ENCODE assay signal across 13 cellular contexts in genomic region chr14:82755923-82756322, GRCh38.
A peak's percentile ranks its signal among the peaks of the same experiment; 100 is the strongest.
DNase-seq lines count a peak whose midpoint lies in the region; ATAC-seq lines count a peak whose summit lies in the region.
"Had no signal": no experiment of that assay in that cellular context is flagged by ENCODE, and none has a peak within 500 bp of the region (broad histone marks: within the 10 kb centered on the region; RNA-seq: fewer than 3 reads in every experiment).

No MANE protein-coding gene starts in this region.

- intact Hi-C loops in sciatic nerve (cut with DNase I) = no loop called here

- DNase-seq in Ammon's horn (ENCODE audit: low spot score) = peak; percentile 36
- peak; percentile 48 for DNase-seq in NCI-H69 (lab: John Stamatoyannopoulos, UW)
- peak; percentile 51 for DNase-seq in inferior parietal cortex (ENCODE audit: extremely low spot score)
- peak; percentile 60 for DNase-seq in sciatic nerve (ENCODE audit: low spot score)
- DNase-seq in activated T-cell treated with anti-CD3 and anti-CD28 coated beads, Interleukin-2, amount 50 U/mL, for 4 hours = no peak
- no peak for DNase-seq in mesenteric fat pad (ENCODE audit: low spot score)
- no peak for DNase-seq in left lobe of liver (ENCODE audit: low spot score)
- DNase-seq: BE2C; CD8-positive, alpha-beta T cell; COR-L47; DMS153; DMS79 treated with DMSO at 0.1 percent for 48 hours; EL had no signal

- H3K4me1 Mint-ChIP-seq in activated T-cell treated with anti-CD3 and anti-CD28 coated beads, Interleukin-2, amount 50 U/mL, for 4 hours (ENCODE audit: low read depth) = no peaks in the 10 kb centered on the region

- no peaks in the 10 kb centered on the region for H3K9me3 Mint-ChIP-seq in activated T-cell treated with anti-CD3 and anti-CD28 coated beads, Interleukin-2, amount 50 U/mL, for 4 hours

- no peaks in the 10 kb centered on the region for H3K36me3 Mint-ChIP-seq in activated T-cell treated with anti-CD3 and anti-CD28 coated beads, Interleukin-2, amount 50 U/mL, for 4 hours (ENCODE audit: insufficient read depth)
- H3K36me3 Mint-ChIP-seq: CD8-positive, alpha-beta T cell had no signal

- H3K27me3 Mint-ChIP-seq in activated T-cell treated with anti-CD3 and anti-CD28 coated beads, Interleukin-2, amount 50 U/mL, for 4 hours (ENCODE audit: low read depth) = no peaks in the 10 kb centered on the region

- peak; percentile 64 for ATAC-seq in sciatic nerve
- no peak for ATAC-seq in activated T-cell treated with anti-CD3 and anti-CD28 coated beads, Interleukin-2, amount 50 U/mL, for 4 hours
- ATAC-seq in left lobe of liver = no peak
- ATAC-seq: CD8-positive, alpha-beta T cell had no signal

- H3K4me3 Mint-ChIP-seq in activated T-cell treated with anti-CD3 and anti-CD28 coated beads, Interleukin-2, amount 50 U/mL, for 4 hours = no peak overlapping the region
- H3K4me3 Mint-ChIP-seq: CD8-positive, alpha-beta T cell had no signal

Comparison
In these comparisons a context has a peak if more than half of its experiments do, and no peak if none do; other contexts are left out.
1. DNase-seq: peak in Ammon's horn (single experiment), NCI-H69 (single experiment), inferior parietal cortex (single experiment) and sciatic nerve (single experiment); none in activated T-cell treated with anti-CD3 and anti-CD28 coated beads, Interleukin-2, amount 50 U/mL, for 4 hours (single experiment), mesenteric fat pad (single experiment) and left lobe of liver (single experiment).